ENCODE assay signal across 24 cellular contexts in genomic region chr10:128498746-128499145, GRCh38.
"Had no signal": no experiment of that assay in that cellular context is flagged by ENCODE, and none has a peak within 500 bp of the region (broad histone marks: within the 10 kb centered on the region; RNA-seq: fewer than 3 reads in every experiment).

No MANE protein-coding gene starts in this region.

- H3K27ac ChIP-seq: brain microvascular endothelial cell, coronary artery, dorsolateral prefrontal cortex, VCaP had no signal

- H3K27me3 ChIP-seq: brain microvascular endothelial cell had no signal

- ATAC-seq: activated naive CD4-positive, alpha-beta T cell treated with anti-CD3 and anti-CD28 coated beads, Interleukin-2, amount 50 U/mL, for 72 hours; activated T-cell treated with anti-CD3 and anti-CD28 coated beads, Interleukin-2, amount 50 U/mL, for 72 hours; esophagus mucosa had no signal

- H3K36me3 ChIP-seq: brain microvascular endothelial cell had no signal

- H3K4me3 ChIP-seq: coronary artery, dorsolateral prefrontal cortex had no signal

- DNase-seq: activated CD4-positive, alpha-beta memory T cell treated with anti-CD3 and anti-CD28 coated beads, Interleukin-2, amount 10 ng/mL, durations not matched to agents 7 days and 5 days; activated CD4-positive, alpha-beta T cell treated with anti-CD3 and anti-CD28 coated beads for 1 hour; activated CD4-positive, alpha-beta T cell treated with anti-CD3 and anti-CD28 coated beads for 4 hours; activated CD4-positive, alpha-beta T cell treated with anti-CD3 and anti-CD28 coated beads, Interleukin-2, amount 10 ng/mL, durations not matched to agents 7 days and 5 days; activated CD4-positive, alpha-beta T cell treated with anti-CD3 and anti-CD28 coated beads, Interleukin-2, amount 50 U/mL, for 4 hours; activated CD8-positive, alpha-beta memory T cell treated with anti-CD3 and anti-CD28 coated beads, Interleukin-2, amount 50 U/mL, for 48 hours; activated gamma-delta T cell; activated naive CD4-positive, alpha-beta T cell; activated naive CD4-positive, alpha-beta T cell treated with anti-CD3 and anti-CD28 coated beads, Interleukin-2, amount 10 ng/mL, durations not matched to agents 7 days and 5 days; activated naive CD8-positive, alpha-beta T cell treated with anti-CD3 and anti-CD28 coated beads, Interleukin-2, amount 10 ng/mL, durations not matched to agents 7 days and 5 days; activated T-cell treated with anti-CD3 and anti-CD28 coated beads for 4 hours; activated T-cell treated with anti-CD3 and anti-CD28 coated beads, Interleukin-2, amount 50 U/mL, for 24 hours; activated T-cell treated with anti-CD3 and anti-CD28 coated beads, Interleukin-2, amount 50 U/mL, for 72 hours; brain microvascular endothelial cell; dorsolateral prefrontal cortex; effector memory CD4-positive, alpha-beta T cell; endodermal cell; foreskin fibroblast; head of caudate nucleus; T-helper 2 cell had no signal
